Comparison of ENCODE assay signal across 7 cellular contexts in the genomic region with DNA sequence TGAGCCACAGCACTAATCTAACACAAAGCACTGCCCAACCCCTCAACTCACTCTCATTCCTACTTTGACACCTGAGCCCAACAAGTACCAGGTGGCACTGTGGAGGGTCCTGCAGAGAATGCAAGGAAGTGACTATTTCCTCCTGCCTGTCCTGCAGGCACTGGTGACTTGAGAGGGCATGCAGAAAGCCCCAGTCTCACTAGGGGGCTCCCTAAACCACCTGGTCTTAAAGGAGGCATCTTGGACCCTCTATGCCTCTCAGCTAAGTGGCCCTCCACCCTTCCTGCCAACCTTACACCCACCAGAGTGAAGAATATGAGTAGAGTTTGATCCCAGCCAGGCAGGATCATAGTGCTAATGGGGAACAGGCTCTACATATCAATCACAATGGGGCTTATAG. TPM values are rescaled to one million over a fixed set of nuclear protein-coding genes. Genes with fewer than 3 reads are reported as not detected.
DNase-seq lines count a peak whose midpoint lies in the region; ATAC-seq and TF ChIP-seq lines count a peak whose summit lies in the region.
"Had no signal": no experiment of that assay in that cellular context is flagged by ENCODE, and none has a peak within 500 bp of the region (broad histone marks: within the 10 kb centered on the region; RNA-seq: fewer than 3 reads in every experiment).

No MANE protein-coding gene starts in this region.

- H3K27ac ChIP-seq in GM23338 (ENCODE audit: low read depth) (no peak overlapping the region), gastroesophageal sphincter (no peak overlapping the region)

- H3K27ac Mint-ChIP-seq in GM23338 = no peak overlapping the region

- peaks cover 18% of the 10 kb centered on the region for H3K4me1 Mint-ChIP-seq in GM23338

- TF ChIP-seq EP300 in gastroesophageal sphincter (IDR thresholded peaks at IDR 0.05) = no peak

- TF ChIP-seq POLR2A in gastroesophageal sphincter (IDR thresholded peaks at IDR 0.05) = no peak

- H3K36me3 Mint-ChIP-seq in GM23338 (ENCODE audit: low read depth) = peaks cover 62% of the 10 kb centered on the region

- H3F3A ChIP-seq in GM23338 (replicated peaks; ENCODE audit: low read depth) = no peaks in the 10 kb centered on the region

- peaks cover 5% of the 10 kb centered on the region for H3K27me3 Mint-ChIP-seq in GM23338 (ENCODE audit: insufficient read depth, low read depth, poor library complexity)

- no peaks in the 10 kb centered on the region for H3K9me2 ChIP-seq in GM23338 (ENCODE audit: insufficient read depth)

- H3K79me2 ChIP-seq in GM23338 (replicated peaks; ENCODE audit: insufficient read depth) = no peaks in the 10 kb centered on the region

- H3K4me1 ChIP-seq in GM23338 (ENCODE audit: insufficient read depth) = no peaks in the 10 kb centered on the region
- H3K4me1 ChIP-seq in gastroesophageal sphincter = peaks cover 0 to 31% (median 10%) of the 10 kb centered on the region in 3 donors

- TF ChIP-seq CTCF in GM23338 (conservative IDR thresholded peaks at IDR 0.05; ENCODE audit: low read depth in 2 of 2) = peak; percentile 56 to 84
- peak in 2 of 4 experiments; percentile 4 to 31 for TF ChIP-seq CTCF in gastroesophageal sphincter (IDR thresholded peaks at IDR 0.05)

- no peak overlapping the region for H2AFZ ChIP-seq in GM23338

- ATAC-seq in GM23338 (peak; percentile 83), GM19023 (IDR thresholded peaks at IDR 0.05; ENCODE audit: unreplicated experiment) (no peak), gastroesophageal sphincter (no peak)

- H3K4me2 ChIP-seq in GM23338 = no peak overlapping the region

- H3K9me3 ChIP-seq in gastroesophageal sphincter = no peaks in the 10 kb centered on the region

- no peaks in the 10 kb centered on the region for H3K9me3 Mint-ChIP-seq in GM23338

- DNase-seq in GM23338 (ENCODE audit: low spot score) = peak; percentile 78
- peak; percentile 49 for DNase-seq in OCI-M1 (lab: John Stamatoyannopoulos, UW)
- DNase-seq in iris pigment epithelial cell (ENCODE audit: low read depth) = peak; percentile 12
- DNase-seq in GOT3 (lab: John Stamatoyannopoulos, UW) = no peak

- no peak overlapping the region for H3K4me3 ChIP-seq in GM23338
- no peak overlapping the region for H3K4me3 ChIP-seq in gastroesophageal sphincter

- H3K36me3 ChIP-seq in GM23338 (ENCODE audit: insufficient read depth) = peaks cover 8% of the 10 kb centered on the region; the same call in 1 of the 2 replicates
- H3K36me3 ChIP-seq in gastroesophageal sphincter = peaks cover 0 to 18% of the 10 kb centered on the region in 2 donors

- H3K4me3 Mint-ChIP-seq in GM23338 = no peak overlapping the region

- 0 out of 2 replicates have a peak, but pooled peaks cover 3% of the 10 kb centered on the region for H4K20me1 ChIP-seq in GM23338 (replicated peaks; ENCODE audit: insufficient read depth)

- H3K27me3 ChIP-seq in GM23338 (ENCODE audit: insufficient read depth) = no peaks in the 10 kb centered on the region
- H3K27me3 ChIP-seq in gastroesophageal sphincter = no peaks in the 10 kb centered on the region

TF ChIP-seq in GM23338, 12 proteins besides CTCF, POLR2A, EP300 and RAD21:
- TF ChIP-seq EZH2phosphoT487 (IDR thresholded peaks at IDR 0.05; ENCODE audit: unreplicated experiment) (no peak), NANOG (IDR thresholded peaks at IDR 0.05; ENCODE audit: borderline replicate concordance) (no peak), POLR2AphosphoS5 (IDR thresholded peaks at IDR 0.05; ENCODE audit: low read depth) (no peak)

RNA-seq across cellular contexts. Expression of a gene that starts 15.2 kb away (rescaled TPM):
- total RNA-seq in GM23338 (2014; rRNA removed; shearing (Covaris generic)) = 13.4 and 15.3 TPM in 2 replicates
- polyA plus RNA-seq in GM23338 (2016; fragmentation: Nextera tagmentation; extraction: Ambion mirVana) = 16.6 and 19.5 TPM in 2 replicates
- total RNA-seq in gastroesophageal sphincter = 1 to 10 TPM in 3 of 4 donors, under 1 TPM in 1; 0.81 to 1.8 (median 1.6) TPM

RNA-seq across cellular contexts. Expression of a gene that starts 27.4 kb away (rescaled TPM):
- 0.14 and 0.50 TPM in 2 replicates for total RNA-seq in GM23338 (2014; rRNA removed; shearing (Covaris generic))
- polyA plus RNA-seq in GM23338 (2016; fragmentation: Nextera tagmentation; extraction: Ambion mirVana) = 0.40 and 0.50 TPM in 2 replicates
- total RNA-seq in gastroesophageal sphincter = 10 to 100 TPM; 16.2 to 62.7 (median 31.1) TPM

RNA-seq across cellular contexts. Expression of a gene that starts 28.6 kb away (rescaled TPM):
- total RNA-seq in GM23338 (2014; rRNA removed; shearing (Covaris generic)) = 80.1 and 83.0 TPM in 2 replicates
- polyA plus RNA-seq in GM23338 (2016; fragmentation: Nextera tagmentation; extraction: Ambion mirVana) = 32.7 and 38.3 TPM in 2 replicates
- total RNA-seq in gastroesophageal sphincter = not detected
- total RNA-seq: myocyte had no signal

RNA-seq across cellular contexts. Expression of a gene that starts 38.1 kb away (rescaled TPM):
- total RNA-seq in GM23338 (2014; rRNA removed; shearing (Covaris generic)) = 4.0 and 4.9 TPM in 2 replicates
- polyA plus RNA-seq in GM23338 (2016; fragmentation: Nextera tagmentation; extraction: Ambion mirVana) = 3.7 and 5.0 TPM in 2 replicates
- total RNA-seq in gastroesophageal sphincter = 1 to 10 TPM; 1.3 to 3.4 (median 3.1) TPM

RNA-seq across cellular contexts. Expression of a gene that starts 41.5 kb away (rescaled TPM):
- total RNA-seq in GM23338 (2014; rRNA removed; shearing (Covaris generic)) = 0.24 TPM in 1 of 2 replicates, not detected in the other
- 0.26 and 0.28 TPM in 2 replicates for polyA plus RNA-seq in GM23338 (2016; fragmentation: Nextera tagmentation; extraction: Ambion mirVana)
- total RNA-seq in gastroesophageal sphincter = under 1 TPM in 1 of 4 donors, not detected in 3; 0.40 TPM

Comparison
In these comparisons a context has a peak if more than half of its experiments do, and no peak if none do; other contexts are left out.
1. RNA of a gene that starts 27.4 kb away (total RNA-seq): 16.2 to 62.7 TPM in gastroesophageal sphincter; 0.14 to 0.50 TPM in GM23338; every median in the first group is over 10 times any median in the second.
2. RNA of a gene that starts 28.6 kb away (total RNA-seq): 80.1 to 83.0 TPM in GM23338; not detected in gastroesophageal sphincter; every median in the first group is over 10 times any median in the second.